Comparison of ENCODE assay signal across 1 cellular context in genomic region chr1:40041466-40041838, GRCh38.
TF ChIP-seq lines count a peak whose summit lies in the region.

No MANE protein-coding gene starts in this region.

TF ChIP-seq in GM12878, 131 proteins besides CTCF, POLR2A, EP300 and RAD21:
- TF ChIP-seq, protein P1, sequence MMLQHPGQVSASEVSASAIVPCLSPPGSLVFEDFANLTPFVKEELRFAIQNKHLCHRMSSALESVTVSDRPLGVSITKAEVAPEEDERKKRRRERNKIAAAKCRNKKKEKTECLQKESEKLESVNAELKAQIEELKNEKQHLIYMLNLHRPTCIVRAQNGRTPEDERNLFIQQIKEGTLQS (IDR thresholded peaks at IDR 0.05; ENCODE audit: borderline replicate concordance, extremely low read depth, low read depth, low read length) = no peak
- TF ChIP-seq FOXM1 (IDR thresholded peaks at IDR 0.05; ENCODE audit: low read depth, low read length) (0 out of 2 replicates have a peak, but pooled peaks have one; percentile 2), BMI1 (IDR thresholded peaks at IDR 0.05; ENCODE audit: borderline replicate concordance) (no peak), ZNF622 (IDR thresholded peaks at IDR 0.05) (no peak), RAD51 (IDR thresholded peaks at IDR 0.05) (no peak), CBX3 (IDR thresholded peaks at IDR 0.05; ENCODE audit: borderline replicate concordance, low read depth) (no peak), WRNIP1 (IDR thresholded peaks at IDR 0.05; ENCODE audit: borderline replicate concordance, low read depth, low read length) (peak; percentile 14; the same call in 1 of the 2 replicates)
- TF ChIP-seq, protein P2, sequence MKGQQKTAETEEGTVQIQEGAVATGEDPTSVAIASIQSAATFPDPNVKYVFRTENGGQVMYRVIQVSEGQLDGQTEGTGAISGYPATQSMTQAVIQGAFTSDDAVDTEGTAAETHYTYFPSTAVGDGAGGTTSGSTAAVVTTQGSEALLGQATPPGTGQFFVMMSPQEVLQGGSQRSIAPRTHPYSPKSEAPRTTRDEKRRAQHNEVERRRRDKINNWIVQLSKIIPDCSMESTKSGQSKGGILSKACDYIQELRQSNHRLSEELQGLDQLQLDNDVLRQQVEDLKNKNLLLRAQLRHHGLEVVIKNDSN (IDR thresholded peaks at IDR 0.05; ENCODE audit: borderline replicate concordance, extremely low read length, insufficient read depth, low read depth, low read length) = no peak
- TF ChIP-seq, protein P3, sequence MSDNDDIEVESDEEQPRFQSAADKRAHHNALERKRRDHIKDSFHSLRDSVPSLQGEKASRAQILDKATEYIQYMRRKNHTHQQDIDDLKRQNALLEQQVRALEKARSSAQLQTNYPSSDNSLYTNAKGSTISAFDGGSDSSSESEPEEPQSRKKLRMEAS (IDR thresholded peaks at IDR 0.05; ENCODE audit: low read depth, low read length) = no peak
